10 cellular contexts compared by ENCODE assay signal in genomic region chr15:24971052-24971451, GRCh38. TPM values are rescaled to one million over a fixed set of nuclear protein-coding genes. Genes with fewer than 3 reads are reported as not detected.
"Had no signal": no experiment of that assay in that cellular context is flagged by ENCODE, and none has a peak within 500 bp of the region (broad histone marks: within the 10 kb centered on the region; RNA-seq: fewer than 3 reads in every experiment).

No MANE protein-coding gene starts in this region.

- H3K36me3 ChIP-seq: HAP-1 had no signal

- H2AFZ ChIP-seq: GM23248, GM23338 had no signal

- H3K9ac ChIP-seq: GM23248 had no signal

- FAIRE-seq: H54 had no signal

- H3K9me3 ChIP-seq: HAP-1 had no signal

- H3K27ac ChIP-seq: GM23248 had no signal

- ATAC-seq: GM23338, HCT116 had no signal

- H3K4me2 ChIP-seq: GM23338 had no signal

- DNase-seq: GM23248, GOT3, H7, H9, HCEC 1CT, HFFc6 had no signal

- H3K4me3 ChIP-seq: GM23248, GM23338, HAP-1 had no signal

- H3K27ac Mint-ChIP-seq: GM23338, HFFc6 had no signal

- H3K4me1 ChIP-seq: HAP-1 had no signal

- H3K4me3 Mint-ChIP-seq: GM23338, H9, HFFc6 had no signal

RNA-seq across cellular contexts. Expression of gene SNURF, which starts 16.3 kb away (rescaled TPM):
- total RNA-seq: GM23248 had no signal
